In genomic region chr1:6179564-6180175, GRCh38 we compare ENCODE assay signal across 1 cellular context.
TF ChIP-seq lines count a peak whose summit lies in the region.

No MANE protein-coding gene starts in this region.

TF ChIP-seq in IMR-90, 13 proteins besides CTCF, POLR2A, EP300 and RAD21 (continued from another document):
- TF ChIP-seq RFX5 (IDR thresholded peaks at IDR 0.05; ENCODE audit: low read depth, low read length): no peak
TF ChIP-seq in IMR-90: peak in this region for 0.
